Comparison of ENCODE assay signal across 26 cellular contexts in the genomic region with DNA sequence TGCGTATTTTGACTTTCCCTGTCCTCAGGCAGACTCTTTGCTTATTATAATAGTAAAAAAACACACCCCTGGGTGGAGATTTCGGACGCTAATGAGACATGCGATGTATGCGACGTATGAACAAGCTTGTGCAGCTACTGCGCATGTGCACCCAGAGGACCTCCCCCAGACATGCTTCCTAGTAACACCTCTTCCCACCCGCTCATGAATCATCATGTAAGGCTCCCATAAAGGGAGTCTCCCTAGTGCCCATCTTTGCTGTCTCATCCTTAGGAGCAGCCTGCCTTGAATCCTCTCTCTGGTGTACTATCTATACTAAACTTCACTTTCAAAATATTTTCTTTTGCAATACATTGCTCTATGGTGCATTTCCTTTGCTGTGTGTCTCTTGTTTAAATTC.
"Had no signal": no experiment of that assay in that cellular context is flagged by ENCODE, and none has a peak within 500 bp of the region (broad histone marks: within the 10 kb centered on the region; RNA-seq: fewer than 3 reads in every experiment).

No MANE protein-coding gene starts in this region.

- H3K27me3 Mint-ChIP-seq: effector memory CD8-positive, alpha-beta T cell; naive B cell; stimulated activated naive B cell treated with anti-CD40 and anti-IgM and Interleukin-4, amounts not matched to agents 10 μg/mL and 1 μg/mL and 100 μg/mL, for 72 hours had no signal

- H3K27ac Mint-ChIP-seq: effector memory CD8-positive, alpha-beta T cell; mesothelial cell of epicardium; naive B cell; natural killer cell treated with Interleukin-12 subunit alpha and Interleukin-12 subunit beta and Interleukin-15 and Interleukin-18, amount 100 ng/mL, for 72 hours; progenitor cell of endocrine pancreas; stimulated activated naive B cell treated with anti-CD40 and anti-IgM and Interleukin-4, amounts not matched to agents 10 μg/mL and 1 μg/mL and 100 μg/mL, for 72 hours; stimulated activated naive CD8-positive, alpha-beta T cell treated with anti-CD3 and anti-CD28 coated beads, Interleukin-15, Interleukin-2, amounts not matched to agents 100 ng/mL and 50 ng/mL, for 24 hours had no signal

- H3K4me3 Mint-ChIP-seq: effector memory CD8-positive, alpha-beta T cell; mesothelial cell of epicardium; naive B cell; natural killer cell treated with Interleukin-12 subunit alpha and Interleukin-12 subunit beta and Interleukin-15 and Interleukin-18, amount 100 ng/mL, for 72 hours; neural crest cell; stimulated activated naive B cell treated with anti-CD40 and anti-IgM and Interleukin-4, amounts not matched to agents 10 μg/mL and 1 μg/mL and 100 μg/mL, for 72 hours; stimulated activated naive CD8-positive, alpha-beta T cell treated with anti-CD3 and anti-CD28 coated beads, Interleukin-15, Interleukin-2, amounts not matched to agents 100 ng/mL and 50 ng/mL, for 24 hours had no signal

- H3K36me3 ChIP-seq: neutrophil, right lobe of liver, suprapubic skin, transverse colon, vagina had no signal

- H3K4me1 Mint-ChIP-seq: mesothelial cell of epicardium; naive B cell; stimulated activated naive B cell treated with anti-CD40 and anti-IgM and Interleukin-4, amounts not matched to agents 10 μg/mL and 1 μg/mL and 100 μg/mL, for 72 hours had no signal

- H3K27ac ChIP-seq: neutrophil, parathyroid adenoma, right lobe of liver, suprapubic skin, transverse colon, vagina had no signal

- H3K79me2 ChIP-seq: parathyroid adenoma had no signal

- H3K9me3 ChIP-seq: mucosa of descending colon, neutrophil, right lobe of liver, suprapubic skin, transverse colon, vagina had no signal

- H3K4me1 ChIP-seq: parathyroid adenoma, right lobe of liver, suprapubic skin, transverse colon, vagina had no signal

- H2AFZ ChIP-seq: parathyroid adenoma had no signal

- DNase-seq: cortex of kidney; effector memory CD8-positive, alpha-beta T cell; erythroblast; left ventricle myocardium superior; mesenchymal stem cell; mucosa of descending colon; naive B cell; right lobe of liver; small intestine; stimulated activated CD4-positive, alpha-beta T cell treated with anti-CD3 and anti-CD28 coated beads, Interleukin-15, amount 100 ng/mL, for 24 hours; stimulated activated CD4-positive, alpha-beta T cell treated with anti-CD3 and anti-CD28 coated beads, Interleukin-2, amount 100 ng/mL, for 48 hours; stimulated activated naive B cell treated with anti-CD40 and anti-IgM and Interleukin-4, amounts not matched to agents 10 μg/mL and 1 μg/mL and 100 μg/mL, for 72 hours; transverse colon had no signal

- H3K4me3 ChIP-seq: lung, mucosa of descending colon, right lobe of liver, suprapubic skin, transverse colon, vagina had no signal

- FAIRE-seq: endometrium, frontal cortex, keratinocyte, small intestine had no signal

- H3K9ac ChIP-seq: parathyroid adenoma had no signal

- H3K27me3 ChIP-seq: neutrophil, right lobe of liver, suprapubic skin, transverse colon, vagina had no signal

- H3K36me3 Mint-ChIP-seq: mesothelial cell of epicardium; naive B cell; natural killer cell treated with Interleukin-12 subunit alpha and Interleukin-12 subunit beta and Interleukin-15 and Interleukin-18, amount 100 ng/mL, for 72 hours; stimulated activated naive B cell treated with anti-CD40 and anti-IgM and Interleukin-4, amounts not matched to agents 10 μg/mL and 1 μg/mL and 100 μg/mL, for 72 hours had no signal

- ATAC-seq: effector memory CD8-positive, alpha-beta T cell; left ventricle myocardium superior; mucosa of descending colon; natural killer cell treated with Interleukin-12 subunit alpha and Interleukin-12 subunit beta and Interleukin-15 and Interleukin-18, amount 100 ng/mL, for 72 hours; right lobe of liver; stimulated activated naive B cell treated with anti-CD40 and anti-IgM and Interleukin-4, amounts not matched to agents 10 μg/mL and 1 μg/mL and 100 μg/mL, for 72 hours had no signal
